8 cellular contexts compared by ENCODE assay signal in the genomic region with DNA sequence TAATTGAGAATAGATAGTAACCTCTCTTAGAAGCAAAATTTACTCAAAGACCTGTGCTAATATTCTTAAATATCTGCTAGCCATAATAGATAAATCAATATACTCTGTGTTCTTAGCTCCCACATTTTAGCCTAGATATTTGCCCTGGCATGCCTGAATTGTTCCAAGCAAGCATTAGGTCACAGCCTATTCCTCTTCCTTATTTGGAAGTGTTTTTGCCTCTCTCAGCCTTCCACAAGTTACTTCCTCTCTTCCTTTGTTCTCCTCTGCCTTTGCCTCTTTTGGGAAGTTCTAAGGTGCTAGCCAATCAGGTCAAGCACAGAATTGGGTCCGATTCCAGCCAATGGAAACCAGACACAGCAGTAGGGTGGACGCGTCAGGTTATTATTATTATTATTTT. TPM values are rescaled to one million over a fixed set of nuclear protein-coding genes. Genes with fewer than 3 reads are reported as not detected.
DNase-seq lines count a peak whose midpoint lies in the region; ATAC-seq and TF ChIP-seq lines count a peak whose summit lies in the region.
"Not testable (repeated sequence)": the region's sequence is repeated elsewhere in the genome, so short reads cannot be mapped to it uniquely, and the experiment has no call there.

No MANE protein-coding gene starts in this region.

- H3K9me3 Mint-ChIP-seq in CD4-positive, CD25-positive, alpha-beta regulatory T cell: peaks cover 3 to 76% (median 31%) of the 10 kb centered on the region in 7 donors
- peaks cover 26% of the 10 kb centered on the region for H3K9me3 Mint-ChIP-seq in activated CD8-positive, alpha-beta memory T cell treated with anti-CD3 and anti-CD28 coated beads, Interleukin-2, amount 10 ng/mL, durations not matched to agents 7 days and 5 days (ENCODE audit: low read depth)
- H3K9me3 Mint-ChIP-seq in brain (peaks cover 31 to 71% (median 59%) of the 10 kb centered on the region in 5 experiments), mesothelial cell of epicardium (peaks cover 49% of the 10 kb centered on the region), type B pancreatic cell (peaks cover 15% of the 10 kb centered on the region)

- peaks cover 25% of the 10 kb centered on the region for H3K36me3 ChIP-seq in CD4-positive, CD25-positive, alpha-beta regulatory T cell (ENCODE audit: control insufficient read depth, insufficient read depth, low read length)
- not testable (repeated sequence) for H3K36me3 ChIP-seq in parathyroid adenoma (ENCODE audit: control insufficient read depth, insufficient read depth, low read length)

- POLR2A ChIA-PET in RWPE1 (lab: Yijun Ruan, JAX; ENCODE audit: low non-redundant PET): not testable (repeated sequence)

- not testable (repeated sequence) for H3K27me3 Mint-ChIP-seq in CD4-positive, CD25-positive, alpha-beta regulatory T cell; activated CD8-positive, alpha-beta memory T cell treated with anti-CD3 and anti-CD28 coated beads, Interleukin-2, amount 10 ng/mL, durations not matched to agents 7 days and 5 days; mesothelial cell of epicardium (ENCODE audit: low read depth); type B pancreatic cell
- H3K27me3 Mint-ChIP-seq in brain: peaks cover 22% of the 10 kb centered on the region

- not testable (repeated sequence) for H3K9ac ChIP-seq in parathyroid adenoma

- TF ChIP-seq CTCF in RWPE1 (conservative IDR thresholded peaks at IDR 0.05; ENCODE audit: low read depth); brain (conservative IDR thresholded peaks at IDR 0.05); fibroblast of the aortic adventitia (IDR thresholded peaks at IDR 0.05; ENCODE audit: insufficient read depth, low read length); mesothelial cell of epicardium (IDR thresholded peaks at IDR 0.05; ENCODE audit: unreplicated experiment); parathyroid adenoma (IDR thresholded peaks at IDR 0.05); type B pancreatic cell (conservative IDR thresholded peaks at IDR 0.05): not testable (repeated sequence)

- H3K79me2 ChIP-seq in parathyroid adenoma: not testable (repeated sequence)

- H3K27ac ChIP-seq in CD4-positive, CD25-positive, alpha-beta regulatory T cell (ENCODE audit: insufficient read depth, low read length, poor library complexity, severe bottlenecking); parathyroid adenoma: not testable (repeated sequence)
- peak overlapping the region; percentile 16; the same call in 1 of the 2 replicates for H3K27ac ChIP-seq in RWPE1

- H3K4me1 ChIP-seq in CD4-positive, CD25-positive, alpha-beta regulatory T cell (ENCODE audit: control insufficient read depth, insufficient read depth, low read length, poor library complexity, severe bottlenecking): peaks cover 16% of the 10 kb centered on the region
- not testable (repeated sequence) for H3K4me1 ChIP-seq in parathyroid adenoma

- H3K9me3 ChIP-seq in CD4-positive, CD25-positive, alpha-beta regulatory T cell (ENCODE audit: control insufficient read depth in 2 of 2, low read length in 2 of 2): peaks cover 43 to 75% of the 10 kb centered on the region in 2 experiments
- not testable (repeated sequence) for H3K9me3 ChIP-seq in parathyroid adenoma (ENCODE audit: control insufficient read depth, low read length)

- not testable (repeated sequence) for ATAC-seq in CD4-positive, CD25-positive, alpha-beta regulatory T cell (ENCODE audit: low read depth in 2 of 2); activated CD8-positive, alpha-beta memory T cell treated with anti-CD3 and anti-CD28 coated beads, Interleukin-2, amount 10 ng/mL, durations not matched to agents 7 days and 5 days

- H3K4me2 ChIP-seq in parathyroid adenoma (ENCODE audit: low read length): not testable (repeated sequence)

- peak overlapping the region in 1 of 3 donors; percentile 21 for H3K27ac Mint-ChIP-seq in CD4-positive, CD25-positive, alpha-beta regulatory T cell
- H3K27ac Mint-ChIP-seq in activated CD8-positive, alpha-beta memory T cell treated with anti-CD3 and anti-CD28 coated beads, Interleukin-2, amount 10 ng/mL, durations not matched to agents 7 days and 5 days; mesothelial cell of epicardium: not testable (repeated sequence)
- H3K27ac Mint-ChIP-seq in brain (peak overlapping the region in 3 of 5 experiments; percentile 95 to 97 (median 96)), type B pancreatic cell (peak overlapping the region; percentile 91)

- CTCF ChIA-PET in RWPE1 (lab: Yijun Ruan, JAX); activated CD8-positive, alpha-beta memory T cell treated with anti-CD3 and anti-CD28 coated beads, Interleukin-2, amount 10 ng/mL, durations not matched to agents 7 days and 5 days (lab: Charles Lee): not testable (repeated sequence)

- peak overlapping the region; percentile 76 to 100 (median 94) for H3K4me3 Mint-ChIP-seq in CD4-positive, CD25-positive, alpha-beta regulatory T cell
- H3K4me3 Mint-ChIP-seq in activated CD8-positive, alpha-beta memory T cell treated with anti-CD3 and anti-CD28 coated beads, Interleukin-2, amount 10 ng/mL, durations not matched to agents 7 days and 5 days: peak overlapping the region; percentile 92
- H3K4me3 Mint-ChIP-seq in brain (peak overlapping the region; percentile 96 to 98 (median 97)), mesothelial cell of epicardium (peak overlapping the region; percentile 92), type B pancreatic cell (peak overlapping the region; percentile 97)

- H3K4me3 ChIP-seq in CD4-positive, CD25-positive, alpha-beta regulatory T cell (ENCODE audit: low read depth, low read length): peak overlapping the region; percentile 35
- H3K4me3 ChIP-seq in fibroblast of the aortic adventitia (ENCODE audit: low read depth, low read length); parathyroid adenoma (ENCODE audit: low read depth, low read length): not testable (repeated sequence)

- peak overlapping the region; percentile 72 for H2AFZ ChIP-seq in parathyroid adenoma

- not testable (repeated sequence) for H3K27me3 ChIP-seq in CD4-positive, CD25-positive, alpha-beta regulatory T cell (ENCODE audit: control insufficient read depth, insufficient read depth, low read length); parathyroid adenoma (ENCODE audit: control insufficient read depth, insufficient read depth, low read length)

- peaks cover 30% of the 10 kb centered on the region for H3K36me3 Mint-ChIP-seq in CD4-positive, CD25-positive, alpha-beta regulatory T cell
- H3K36me3 Mint-ChIP-seq in activated CD8-positive, alpha-beta memory T cell treated with anti-CD3 and anti-CD28 coated beads, Interleukin-2, amount 10 ng/mL, durations not matched to agents 7 days and 5 days: peaks cover 56% of the 10 kb centered on the region
- peaks cover 40% of the 10 kb centered on the region for H3K36me3 Mint-ChIP-seq in brain
- H3K36me3 Mint-ChIP-seq in mesothelial cell of epicardium: peaks cover 30% of the 10 kb centered on the region
- peaks cover 30% of the 10 kb centered on the region for H3K36me3 Mint-ChIP-seq in type B pancreatic cell

- H3K4me1 Mint-ChIP-seq in CD4-positive, CD25-positive, alpha-beta regulatory T cell: peaks cover 13 to 39% (median 23%) of the 10 kb centered on the region in 4 donors
- H3K4me1 Mint-ChIP-seq in activated CD8-positive, alpha-beta memory T cell treated with anti-CD3 and anti-CD28 coated beads, Interleukin-2, amount 10 ng/mL, durations not matched to agents 7 days and 5 days: peaks cover 30% of the 10 kb centered on the region
- H3K4me1 Mint-ChIP-seq in brain: peaks cover 43% of the 10 kb centered on the region
- peaks cover 19% of the 10 kb centered on the region for H3K4me1 Mint-ChIP-seq in mesothelial cell of epicardium
- H3K4me1 Mint-ChIP-seq in type B pancreatic cell (ENCODE audit: unreplicated experiment): peaks cover 20% of the 10 kb centered on the region

- DNase-seq in CD4-positive, CD25-positive, alpha-beta regulatory T cell; RWPE1 (ENCODE audit: low spot score); activated CD8-positive, alpha-beta memory T cell treated with anti-CD3 and anti-CD28 coated beads, Interleukin-2, amount 10 ng/mL, durations not matched to agents 7 days and 5 days; mesothelial cell of epicardium (ENCODE audit: low spot score in 2 of 2, unreplicated experiment in 2 of 2); type B pancreatic cell (ENCODE audit: extremely low spot score, unreplicated experiment): not testable (repeated sequence)
- peak; percentile 2 for DNase-seq in fibroblast of the aortic adventitia (ENCODE audit: low read depth)

RNA-seq across cellular contexts. Expression of a gene that starts 0.9 kb away (rescaled TPM):
- total RNA-seq in CD4-positive, CD25-positive, alpha-beta regulatory T cell: 21.0 TPM
- 1 to 10 TPM; 2.4 to 3.4 (median 2.9) TPM for polyA plus RNA-seq in CD4-positive, CD25-positive, alpha-beta regulatory T cell
- total RNA-seq in activated CD8-positive, alpha-beta memory T cell treated with anti-CD3 and anti-CD28 coated beads, Interleukin-2, amount 10 ng/mL, durations not matched to agents 7 days and 5 days: 10 to 100 TPM; 22.3 to 30.4 TPM
- polyA plus RNA-seq in brain (ENCODE audit: insufficient read depth, low read depth, low replicate concordance): 2.8 TPM
- total RNA-seq in fibroblast of the aortic adventitia (ENCODE audit: low replicate concordance) (26.0 and 28.9 TPM in 2 replicates), mesothelial cell of epicardium (36.4 to 40.5 TPM (median 37.9 TPM) in 3 replicates), type B pancreatic cell (ENCODE audit: low replicate concordance) (27.7 and 35.7 TPM in 2 replicates)

RNA-seq across cellular contexts. Expression of a gene that starts 43.3 kb away (rescaled TPM):
- total RNA-seq in CD4-positive, CD25-positive, alpha-beta regulatory T cell: 2.8 TPM
- 1 to 10 TPM; 2.4 to 8.2 (median 4.1) TPM for polyA plus RNA-seq in CD4-positive, CD25-positive, alpha-beta regulatory T cell
- total RNA-seq in activated CD8-positive, alpha-beta memory T cell treated with anti-CD3 and anti-CD28 coated beads, Interleukin-2, amount 10 ng/mL, durations not matched to agents 7 days and 5 days: 1 to 10 TPM; 6.8 to 7.8 TPM
- polyA plus RNA-seq in brain (ENCODE audit: insufficient read depth, low read depth, low replicate concordance): 4.2 TPM
- 5.0 and 8.9 TPM in 2 replicates for total RNA-seq in fibroblast of the aortic adventitia (ENCODE audit: low replicate concordance)
- 19.1 to 21.7 TPM (median 19.8 TPM) in 3 replicates for total RNA-seq in mesothelial cell of epicardium
- 18.7 and 26.5 TPM in 2 replicates for total RNA-seq in type B pancreatic cell (ENCODE audit: low replicate concordance)

RNA-seq across cellular contexts. Expression of a gene that starts 47.8 kb away (rescaled TPM):
- 16.8 TPM for total RNA-seq in CD4-positive, CD25-positive, alpha-beta regulatory T cell
- 1 to 10 TPM; 2.5 to 6.6 (median 3.5) TPM for polyA plus RNA-seq in CD4-positive, CD25-positive, alpha-beta regulatory T cell
- total RNA-seq in activated CD8-positive, alpha-beta memory T cell treated with anti-CD3 and anti-CD28 coated beads, Interleukin-2, amount 10 ng/mL, durations not matched to agents 7 days and 5 days: 10 to 100 TPM in 1 of 2 experiments, 1 to 10 TPM in 1; 8.8 to 15.1 TPM
- 2.6 TPM for polyA plus RNA-seq in brain (ENCODE audit: insufficient read depth, low read depth, low replicate concordance)
- 7.9 and 9.7 TPM in 2 replicates for total RNA-seq in fibroblast of the aortic adventitia (ENCODE audit: low replicate concordance)
- 23.3 to 25.9 TPM (median 23.7 TPM) in 3 replicates for total RNA-seq in mesothelial cell of epicardium
- total RNA-seq in type B pancreatic cell (ENCODE audit: low replicate concordance): 12.7 and 19.1 TPM in 2 replicates
